In the genomic region with DNA sequence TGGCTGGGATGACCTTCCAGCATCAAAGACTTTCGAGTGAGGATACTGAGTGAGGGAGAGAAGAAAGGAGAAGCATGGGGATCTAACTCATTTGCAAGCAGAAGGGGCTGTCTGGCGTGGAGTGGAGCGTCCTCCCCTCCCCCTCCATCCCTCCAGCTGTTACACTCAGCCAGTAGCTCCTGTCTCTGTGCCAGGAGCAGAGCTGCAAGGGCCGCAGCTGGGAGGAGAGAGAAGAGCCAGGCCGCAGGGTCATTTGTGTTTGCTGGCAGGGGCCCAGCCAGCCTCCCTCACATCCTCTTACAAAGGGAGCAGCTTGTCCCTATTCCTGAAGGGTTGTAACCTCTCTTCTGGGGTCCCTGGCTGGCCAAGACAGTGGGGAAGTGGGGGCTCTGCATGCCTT, we compare ENCODE assay signal across 10 cellular contexts. TPM values are rescaled to one million over a fixed set of nuclear protein-coding genes. Genes with fewer than 3 reads are reported as not detected.
A peak's percentile ranks its signal among the peaks of the same experiment; 100 is the strongest.
DNase-seq lines count a peak whose midpoint lies in the region; ATAC-seq and TF ChIP-seq lines count a peak whose summit lies in the region.
"Had no signal": no experiment of that assay in that cellular context is flagged by ENCODE, and none has a peak within 500 bp of the region (broad histone marks: within the 10 kb centered on the region; RNA-seq: fewer than 3 reads in every experiment).

No MANE protein-coding gene starts in this region.

- ATAC-seq in HG03139 (IDR thresholded peaks at IDR 0.05; ENCODE audit: unreplicated experiment) (no peak), HG03280 (IDR thresholded peaks at IDR 0.05; ENCODE audit: unreplicated experiment) (no peak)
- ATAC-seq: activated T-cell treated with anti-CD3 and anti-CD28 coated beads, Interleukin-2, amount 50 U/mL, for 72 hours had no signal

- no peaks in the 10 kb centered on the region for H3K9me3 ChIP-seq in transverse colon

- in situ Hi-C loops in transverse colon (cut with MboI; ENCODE audit: low pct_ligation_motif_present in 1 of 4, low pct_unique_long_range_greater_than_20kb in 1 of 4, low sequenced_read_pairs in 3 of 4): loop anchor here (10.0 to 25.0 kb wide), 3 partner anchors 64 to 441 kb away; no protein-coding TSS in a partner anchor

- TF ChIP-seq POLR2A in transverse colon (IDR thresholded peaks at IDR 0.05): no peak

- DNase-seq in NCI-H2081 (lab: John Stamatoyannopoulos, UW) (peak; percentile 4 to 27), NCI-H2081 treated with DMSO at 0.1 percent for 48 hours (lab: John Stamatoyannopoulos, UW) (no peak), dorsolateral prefrontal cortex (peak; percentile 15 to 91 (median 82)), medulla oblongata (ENCODE audit: extremely low spot score) (peak; percentile 91), transverse colon (peak; percentile 52), HuH-7 (ENCODE audit: low spot score) (no peak)
- DNase-seq: 8988T; activated T-cell treated with anti-CD3 and anti-CD28 coated beads, Interleukin-2, amount 50 U/mL, for 72 hours had no signal

- peak overlapping the region in 5 of 59 donors; percentile 6 to 20 (median 9) for H3K4me3 ChIP-seq in dorsolateral prefrontal cortex
- no peak overlapping the region for H3K4me3 ChIP-seq in transverse colon

- H3K27me3 ChIP-seq in dorsolateral prefrontal cortex: no peaks in the 10 kb centered on the region
- H3K27me3 ChIP-seq in transverse colon: no peaks in the 10 kb centered on the region

- H3K4me1 ChIP-seq in transverse colon: peaks cover 0 to 16% (median 8%) of the 10 kb centered on the region in 4 donors

- intact Hi-C loops in dorsolateral prefrontal cortex (cut with DNase I): loop anchor here (1.0 to 10.0 kb wide), 4 partner anchors 36 to 294 kb away; a partner anchor contains a TSS
- intact Hi-C loops in transverse colon (cut with DNase I; ENCODE audit: low total_unique reads): no loop called here

- WGBS in transverse colon (ENCODE audit: low coverage in 1 of 2), 2 donors: 67% methylated on average over 5 of the region's 5 CpGs; no CpG with 5 or more reads in 1 of the 2 donors

- H3K36me3 ChIP-seq in transverse colon: peaks cover 0 to 1% (median 0%) of the 10 kb centered on the region in 4 donors

- H3K27ac ChIP-seq in dorsolateral prefrontal cortex: peak overlapping the region; percentile 60 to 96 (median 91)
- peak overlapping the region in 1 of 4 donors; percentile 42 for H3K27ac ChIP-seq in transverse colon

- peak in 2 of 56 donors; percentile 10 to 11 for TF ChIP-seq CTCF in dorsolateral prefrontal cortex (IDR thresholded peaks at IDR 0.05 in 54 of 56, conservative IDR thresholded peaks at IDR 0.05 in 2 of 56; ENCODE audit: low read depth in 1 of 56, partially characterized antibody in 56 of 56)
- TF ChIP-seq CTCF in transverse colon (IDR thresholded peaks at IDR 0.05): no peak

- no peak for TF ChIP-seq EP300 in transverse colon (IDR thresholded peaks at IDR 0.05; ENCODE audit: low read depth)

RNA-seq across cellular contexts. Expression of a gene that starts 58.0 kb away (rescaled TPM):
- 100 to 1,000 TPM in 6 of 120 experiments, 10 to 100 TPM in 114; 45.3 to 136 (median 78.1) TPM for total RNA-seq in dorsolateral prefrontal cortex
- 10 to 100 TPM; 11.0 to 71.2 (median 12.6) TPM for total RNA-seq in transverse colon

Comparison
In these comparisons a context has a peak if more than half of its experiments do, and no peak if none do; other contexts are left out.
1. DNase-seq: peak in NCI-H2081 (2 of 2), dorsolateral prefrontal cortex (10 of 10), medulla oblongata (single experiment) and transverse colon (single experiment); none in NCI-H2081 treated with DMSO at 0.1 percent for 48 hours (single experiment) and HuH-7 (single experiment).